Comparison of ENCODE assay signal across 25 cellular contexts in genomic region chr3:141505166-141505565, GRCh38.
"Had no signal": no experiment of that assay in that cellular context is flagged by ENCODE, and none has a peak within 500 bp of the region (broad histone marks: within the 10 kb centered on the region; RNA-seq: fewer than 3 reads in every experiment).

No MANE protein-coding gene starts in this region.

- DNase-seq: dorsolateral prefrontal cortex; effector CD4-positive, alpha-beta T cell; esophagus squamous epithelium; hypothalamus; immature natural killer cell; islet precursor cell; kidney glomerular epithelial cell; left ventricle myocardium superior; lower lobe of right lung; natural killer cell; occipital lobe; pancreas; retina; stimulated activated CD4-positive, alpha-beta T cell treated with anti-CD3 and anti-CD28 coated beads, Interleukin-12 subunit alpha, Interleukin-12 subunit beta, amount 100 ng/mL, for 4 hours; stimulated activated CD4-positive, alpha-beta T cell treated with anti-CD3 and anti-CD28 coated beads, Interleukin-1b, Interleukin-23, amount 100 ng/mL, for 48 hours; stimulated activated CD4-positive, alpha-beta T cell treated with anti-CD3 and anti-CD28 coated beads, Interleukin-4, amount 100 ng/mL, for 1 hour; stimulated activated CD8-positive, alpha-beta memory T cell treated with anti-CD3 and anti-CD28 coated beads, Interleukin-4, amount 100 ng/mL, for 48 hours; stimulated activated naive CD4-positive, alpha-beta T cell; stimulated activated naive CD8-positive, alpha-beta T cell treated with anti-CD3 and anti-CD28 coated beads, Interleukin-15, amount 100 ng/mL, for 72 hours; transverse colon; upper lobe of right lung; uterus had no signal

- ATAC-seq: left ventricle myocardium superior; lower lobe of right lung; natural killer cell; pancreas; sciatic nerve; stimulated activated naive CD8-positive, alpha-beta T cell treated with anti-CD3 and anti-CD28 coated beads, Interleukin-15, amount 100 ng/mL, for 72 hours; upper lobe of right lung had no signal

- H3K27ac ChIP-seq: esophagus squamous epithelium, lower lobe of right lung, pancreas, suprapubic skin, transverse colon, upper lobe of right lung, uterus had no signal

- H3K36me3 Mint-ChIP-seq: immature natural killer cell, natural killer cell had no signal

- H3K9me3 Mint-ChIP-seq: immature natural killer cell, natural killer cell had no signal

- H3K4me1 ChIP-seq: upper lobe of right lung, uterus had no signal

- H3K27ac Mint-ChIP-seq: immature natural killer cell; natural killer cell; stimulated activated naive CD8-positive, alpha-beta T cell treated with anti-CD3 and anti-CD28 coated beads, Interleukin-15, amount 100 ng/mL, for 72 hours had no signal

- H3K9me3 ChIP-seq: esophagus squamous epithelium, lower lobe of right lung, pancreas, suprapubic skin, transverse colon, upper lobe of right lung, uterus had no signal

- H3K4me3 ChIP-seq: dorsolateral prefrontal cortex, esophagus squamous epithelium, lower lobe of right lung, pancreas, smooth muscle cell, suprapubic skin, transverse colon, upper lobe of right lung, uterus had no signal

- H3K36me3 ChIP-seq: lower lobe of right lung, pancreas, suprapubic skin, transverse colon, upper lobe of right lung, uterus had no signal

- H3K27me3 Mint-ChIP-seq: stimulated activated naive CD8-positive, alpha-beta T cell treated with anti-CD3 and anti-CD28 coated beads, Interleukin-15, amount 100 ng/mL, for 72 hours had no signal

- H3K4me3 Mint-ChIP-seq: immature natural killer cell; natural killer cell; stimulated activated naive CD8-positive, alpha-beta T cell treated with anti-CD3 and anti-CD28 coated beads, Interleukin-15, amount 100 ng/mL, for 72 hours had no signal
